3 cellular contexts compared by ENCODE assay signal in the genomic region with DNA sequence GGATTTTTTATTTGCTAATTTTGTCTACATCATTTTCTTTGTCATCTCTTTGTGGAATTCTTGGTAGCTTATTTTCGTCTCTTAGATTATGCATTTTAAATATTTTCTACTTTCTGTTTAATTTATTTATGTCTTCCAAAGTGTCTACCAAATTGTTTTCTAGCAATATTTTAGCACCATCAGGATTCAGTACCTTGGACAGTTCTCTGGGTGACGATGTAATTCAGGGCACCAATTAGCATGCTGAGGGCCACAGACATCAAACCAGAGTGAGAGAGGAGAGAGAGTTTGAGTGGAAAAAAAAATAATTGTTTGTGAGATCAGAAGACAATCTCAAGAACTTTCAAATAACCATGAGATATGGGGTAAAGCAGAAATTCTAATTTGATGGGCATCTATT.
TF ChIP-seq lines count a peak whose summit lies in the region.

No MANE protein-coding gene starts in this region.

TF ChIP-seq in HCT116, 20 proteins besides CTCF, POLR2A, EP300 and RAD21:
- TF ChIP-seq, protein P1, sequence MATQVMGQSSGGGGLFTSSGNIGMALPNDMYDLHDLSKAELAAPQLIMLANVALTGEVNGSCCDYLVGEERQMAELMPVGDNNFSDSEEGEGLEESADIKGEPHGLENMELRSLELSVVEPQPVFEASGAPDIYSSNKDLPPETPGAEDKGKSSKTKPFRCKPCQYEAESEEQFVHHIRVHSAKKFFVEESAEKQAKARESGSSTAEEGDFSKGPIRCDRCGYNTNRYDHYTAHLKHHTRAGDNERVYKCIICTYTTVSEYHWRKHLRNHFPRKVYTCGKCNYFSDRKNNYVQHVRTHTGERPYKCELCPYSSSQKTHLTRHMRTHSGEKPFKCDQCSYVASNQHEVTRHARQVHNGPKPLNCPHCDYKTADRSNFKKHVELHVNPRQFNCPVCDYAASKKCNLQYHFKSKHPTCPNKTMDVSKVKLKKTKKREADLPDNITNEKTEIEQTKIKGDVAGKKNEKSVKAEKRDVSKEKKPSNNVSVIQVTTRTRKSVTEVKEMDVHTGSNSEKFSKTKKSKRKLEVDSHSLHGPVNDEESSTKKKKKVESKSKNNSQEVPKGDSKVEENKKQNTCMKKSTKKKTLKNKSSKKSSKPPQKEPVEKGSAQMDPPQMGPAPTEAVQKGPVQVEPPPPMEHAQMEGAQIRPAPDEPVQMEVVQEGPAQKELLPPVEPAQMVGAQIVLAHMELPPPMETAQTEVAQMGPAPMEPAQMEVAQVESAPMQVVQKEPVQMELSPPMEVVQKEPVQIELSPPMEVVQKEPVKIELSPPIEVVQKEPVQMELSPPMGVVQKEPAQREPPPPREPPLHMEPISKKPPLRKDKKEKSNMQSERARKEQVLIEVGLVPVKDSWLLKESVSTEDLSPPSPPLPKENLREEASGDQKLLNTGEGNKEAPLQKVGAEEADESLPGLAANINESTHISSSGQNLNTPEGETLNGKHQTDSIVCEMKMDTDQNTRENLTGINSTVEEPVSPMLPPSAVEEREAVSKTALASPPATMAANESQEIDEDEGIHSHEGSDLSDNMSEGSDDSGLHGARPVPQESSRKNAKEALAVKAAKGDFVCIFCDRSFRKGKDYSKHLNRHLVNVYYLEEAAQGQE (IDR thresholded peaks at IDR 0.05; ENCODE audit: low read depth) = peak; percentile 58
- TF ChIP-seq CEBPB (IDR thresholded peaks at IDR 0.05; ENCODE audit: low read depth) (no peak), MAX (IDR thresholded peaks at IDR 0.05) (no peak), EZH2 (IDR thresholded peaks at IDR 0.05) (no peak), JUND (IDR thresholded peaks at IDR 0.05) (no peak), ELF1 (IDR thresholded peaks at IDR 0.05; ENCODE audit: borderline replicate concordance, low read depth) (no peak)

TF ChIP-seq in K562, 482 proteins besides CTCF, POLR2A, EP300 and RAD21:
- peak; percentile 77 for TF ChIP-seq EHMT2 (IDR thresholded peaks at IDR 0.05)
- TF ChIP-seq POLR2H (tag; IDR thresholded peaks at IDR 0.05; ENCODE audit: low read depth) = no peak
- TF ChIP-seq ATF1 (CRISPR knock-in tag; IDR thresholded peaks at IDR 0.05) = no peak
- TF ChIP-seq ATF1 (tag; IDR thresholded peaks at IDR 0.05) = peak; percentile 49; the same call in 1 of the 2 replicates
- TF ChIP-seq, protein P2, sequence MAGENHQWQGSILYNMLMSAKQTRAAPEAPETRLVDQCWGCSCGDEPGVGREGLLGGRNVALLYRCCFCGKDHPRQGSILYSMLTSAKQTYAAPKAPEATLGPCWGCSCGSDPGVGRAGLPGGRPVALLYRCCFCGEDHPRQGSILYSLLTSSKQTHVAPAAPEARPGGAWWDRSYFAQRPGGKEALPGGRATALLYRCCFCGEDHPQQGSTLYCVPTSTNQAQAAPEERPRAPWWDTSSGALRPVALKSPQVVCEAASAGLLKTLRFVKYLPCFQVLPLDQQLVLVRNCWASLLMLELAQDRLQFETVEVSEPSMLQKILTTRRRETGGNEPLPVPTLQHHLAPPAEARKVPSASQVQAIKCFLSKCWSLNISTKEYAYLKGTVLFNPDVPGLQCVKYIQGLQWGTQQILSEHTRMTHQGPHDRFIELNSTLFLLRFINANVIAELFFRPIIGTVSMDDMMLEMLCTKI (IDR thresholded peaks at IDR 0.05; ENCODE audit: partially characterized antibody) = no peak
- TF ChIP-seq, protein P1 (CRISPR knock-in tag; IDR thresholded peaks at IDR 0.05; ENCODE audit: low read depth) = peak; percentile 88
- TF ChIP-seq MIER1 (IDR thresholded peaks at IDR 0.05; ENCODE audit: low read depth) = peak; percentile 52; the same call in 1 of the 2 replicates
- no peak for TF ChIP-seq UBTF (IDR thresholded peaks at IDR 0.05; ENCODE audit: borderline replicate concordance in 1 of 2, low read depth in 2 of 2, low read length in 2 of 2)
- TF ChIP-seq NFYB (IDR thresholded peaks at IDR 0.05; ENCODE audit: extremely low read depth, insufficient read length) = peak; percentile 35
- TF ChIP-seq SPI1 (IDR thresholded peaks at IDR 0.05; ENCODE audit: borderline replicate concordance, low read depth, low read length) = no peak
- no peak for TF ChIP-seq NFATC3 (IDR thresholded peaks at IDR 0.05)

TF ChIP-seq in liver, 16 proteins besides CTCF, POLR2A, EP300 and RAD21:
- TF ChIP-seq, protein P1 (IDR thresholded peaks at IDR 0.05) = peak; percentile 98
- no peak for TF ChIP-seq ATF3 (IDR thresholded peaks at IDR 0.05)
- no peak for TF ChIP-seq MAX (IDR thresholded peaks at IDR 0.05)
- no peak for TF ChIP-seq NR2F2 (IDR thresholded peaks at IDR 0.05)
- TF ChIP-seq FOXA1 (IDR thresholded peaks at IDR 0.05) = no peak
